ENCODE assay signal across 19 cellular contexts in genomic region chr6:158760618-158761250, GRCh38. TPM values are rescaled to one million over a fixed set of nuclear protein-coding genes. Genes with fewer than 3 reads are reported as not detected.
A peak's percentile ranks its signal among the peaks of the same experiment; 100 is the strongest.
DNase-seq lines count a peak whose midpoint lies in the region; ATAC-seq and TF ChIP-seq lines count a peak whose summit lies in the region.
"Had no signal": no experiment of that assay in that cellular context is flagged by ENCODE, and none has a peak within 500 bp of the region (broad histone marks: within the 10 kb centered on the region; RNA-seq: fewer than 3 reads in every experiment).

No MANE protein-coding gene starts in this region.

- peak overlapping the region; percentile 63 for H3K27ac Mint-ChIP-seq in activated naive CD8-positive, alpha-beta T cell treated with anti-CD3 and anti-CD28 coated beads, Interleukin-2, amount 10 ng/mL, durations not matched to agents 7 days and 5 days
- no peak overlapping the region for H3K27ac Mint-ChIP-seq in activated naive CD8-positive, alpha-beta T cell treated with anti-CD3 and anti-CD28 coated beads, Interleukin-2, amount 50 U/mL, for 24 hours
- H3K27ac Mint-ChIP-seq in T-helper 17 cell (peak overlapping the region; percentile 97), type B pancreatic cell (peak overlapping the region; percentile 62)

- no peak for DNase-seq in activated naive CD8-positive, alpha-beta T cell treated with anti-CD3 and anti-CD28 coated beads, Interleukin-2, amount 10 ng/mL, durations not matched to agents 7 days and 5 days
- DNase-seq in activated naive CD8-positive, alpha-beta T cell treated with anti-CD3 and anti-CD28 coated beads, Interleukin-2, amount 50 U/mL, for 24 hours = no peak
- DNase-seq in T-helper 17 cell (no peak), kidney tubule cell (ENCODE audit: low spot score) (peak; percentile 13), type B pancreatic cell (ENCODE audit: extremely low spot score, unreplicated experiment) (no peak), NCI-H526 (lab: John Stamatoyannopoulos, UW) (no peak)
- DNase-seq: ACHN; activated CD4-positive, alpha-beta T cell treated with anti-CD3 and anti-CD28 coated beads for 48 hours; CD4-positive, CD25-positive, alpha-beta regulatory T cell; DMS53; mammary epithelial cell; NCI-H1694 treated with DMSO at 0.1 percent for 48 hours; NCI-H345 had no signal

- H3K9me3 ChIP-seq in T-helper 17 cell (ENCODE audit: control insufficient read depth, low read length, poor library complexity, severe bottlenecking) = no peaks in the 10 kb centered on the region
- H3K9me3 ChIP-seq: HAP-1, ovary had no signal

- no peak for ATAC-seq in activated naive CD8-positive, alpha-beta T cell treated with anti-CD3 and anti-CD28 coated beads, Interleukin-2, amount 10 ng/mL, durations not matched to agents 7 days and 5 days (ENCODE audit: low read depth)
- no peak for ATAC-seq in activated naive CD8-positive, alpha-beta T cell treated with anti-CD3 and anti-CD28 coated beads, Interleukin-2, amount 50 U/mL, for 24 hours
- peak; percentile 3 for ATAC-seq in T-helper 17 cell
- no peak for ATAC-seq in HG03354 (IDR thresholded peaks at IDR 0.05; ENCODE audit: poor library complexity, severe bottlenecking, unreplicated experiment)
- ATAC-seq in HG03439 (IDR thresholded peaks at IDR 0.05; ENCODE audit: unreplicated experiment) = no peak
- ATAC-seq: activated naive CD4-positive, alpha-beta T cell treated with anti-CD3 and anti-CD28 coated beads, Interleukin-2, amount 50 U/mL, for 72 hours; K562 had no signal

- H3K4me3 Mint-ChIP-seq in activated naive CD8-positive, alpha-beta T cell treated with anti-CD3 and anti-CD28 coated beads, Interleukin-2, amount 10 ng/mL, durations not matched to agents 7 days and 5 days = no peak overlapping the region
- no peak overlapping the region for H3K4me3 Mint-ChIP-seq in activated naive CD8-positive, alpha-beta T cell treated with anti-CD3 and anti-CD28 coated beads, Interleukin-2, amount 50 U/mL, for 24 hours
- peak overlapping the region; percentile 7 for H3K4me3 Mint-ChIP-seq in T-helper 17 cell
- H3K4me3 Mint-ChIP-seq in type B pancreatic cell = no peak overlapping the region
- H3K4me3 Mint-ChIP-seq: CD4-positive, CD25-positive, alpha-beta regulatory T cell had no signal

- H3K9me3 Mint-ChIP-seq in activated naive CD8-positive, alpha-beta T cell treated with anti-CD3 and anti-CD28 coated beads, Interleukin-2, amount 10 ng/mL, durations not matched to agents 7 days and 5 days = no peaks in the 10 kb centered on the region
- H3K9me3 Mint-ChIP-seq in activated naive CD8-positive, alpha-beta T cell treated with anti-CD3 and anti-CD28 coated beads, Interleukin-2, amount 50 U/mL, for 24 hours = no peaks in the 10 kb centered on the region
- no peaks in the 10 kb centered on the region for H3K9me3 Mint-ChIP-seq in type B pancreatic cell
- H3K9me3 Mint-ChIP-seq: activated naive CD4-positive, alpha-beta T cell treated with anti-CD3 and anti-CD28 coated beads, Interleukin-2, amount 50 U/mL, for 72 hours had no signal

- POLR2A ChIA-PET in activated naive CD8-positive, alpha-beta T cell treated with anti-CD3 and anti-CD28 coated beads, Interleukin-2, amount 10 ng/mL, durations not matched to agents 7 days and 5 days (lab: Charles Lee) = no interaction called here

- no peaks in the 10 kb centered on the region for H3K4me1 Mint-ChIP-seq in activated naive CD8-positive, alpha-beta T cell treated with anti-CD3 and anti-CD28 coated beads, Interleukin-2, amount 10 ng/mL, durations not matched to agents 7 days and 5 days
- peaks cover 3% of the 10 kb centered on the region for H3K4me1 Mint-ChIP-seq in activated naive CD8-positive, alpha-beta T cell treated with anti-CD3 and anti-CD28 coated beads, Interleukin-2, amount 50 U/mL, for 24 hours
- H3K4me1 Mint-ChIP-seq in T-helper 17 cell (peaks cover 16% of the 10 kb centered on the region), type B pancreatic cell (ENCODE audit: unreplicated experiment) (peaks cover 42% of the 10 kb centered on the region)

- TF ChIP-seq CTCF in type B pancreatic cell (conservative IDR thresholded peaks at IDR 0.05) = no peak

- no peaks in the 10 kb centered on the region for H3K27me3 Mint-ChIP-seq in activated naive CD8-positive, alpha-beta T cell treated with anti-CD3 and anti-CD28 coated beads, Interleukin-2, amount 10 ng/mL, durations not matched to agents 7 days and 5 days
- no peaks in the 10 kb centered on the region for H3K27me3 Mint-ChIP-seq in activated naive CD8-positive, alpha-beta T cell treated with anti-CD3 and anti-CD28 coated beads, Interleukin-2, amount 50 U/mL, for 24 hours
- H3K27me3 Mint-ChIP-seq in T-helper 17 cell (no peaks in the 10 kb centered on the region), type B pancreatic cell (no peaks in the 10 kb centered on the region)
- H3K27me3 Mint-ChIP-seq: CD4-positive, CD25-positive, alpha-beta regulatory T cell had no signal

- H3K36me3 Mint-ChIP-seq in activated naive CD8-positive, alpha-beta T cell treated with anti-CD3 and anti-CD28 coated beads, Interleukin-2, amount 10 ng/mL, durations not matched to agents 7 days and 5 days = peaks cover 22% of the 10 kb centered on the region
- peaks cover 64% of the 10 kb centered on the region for H3K36me3 Mint-ChIP-seq in activated naive CD8-positive, alpha-beta T cell treated with anti-CD3 and anti-CD28 coated beads, Interleukin-2, amount 50 U/mL, for 24 hours (ENCODE audit: low read depth)
- H3K36me3 Mint-ChIP-seq in T-helper 17 cell (ENCODE audit: low read depth) (peaks cover 11% of the 10 kb centered on the region), type B pancreatic cell (peaks cover 3% of the 10 kb centered on the region)

RNA-seq across cellular contexts. Expression of gene EZR, which starts 58.4 kb away (rescaled TPM):
- total RNA-seq in activated naive CD8-positive, alpha-beta T cell treated with anti-CD3 and anti-CD28 coated beads, Interleukin-2, amount 10 ng/mL, durations not matched to agents 7 days and 5 days = 100 to 1,000 TPM; 235 to 257 TPM
- total RNA-seq in T-helper 17 cell = 100 to 1,000 TPM; 341 to 361 TPM
- total RNA-seq in type B pancreatic cell (ENCODE audit: low replicate concordance) = 166 and 349 TPM in 2 replicates
